In genomic region chr5:132100672-132101261, GRCh38 we compare ENCODE assay signal across 10 cellular contexts. TPM values are rescaled to one million over a fixed set of nuclear protein-coding genes. Genes with fewer than 3 reads are reported as not detected.
A peak's percentile ranks its signal among the peaks of the same experiment; 100 is the strongest.
DNase-seq lines count a peak whose midpoint lies in the region; ATAC-seq and TF ChIP-seq lines count a peak whose summit lies in the region.
"Had no signal": no experiment of that assay in that cellular context is flagged by ENCODE, and none has a peak within 500 bp of the region (broad histone marks: within the 10 kb centered on the region; RNA-seq: fewer than 3 reads in every experiment).

No MANE protein-coding gene starts in this region.

- POLR2A ChIA-PET in activated CD8-positive, alpha-beta T cell treated with anti-CD3 and anti-CD28 coated beads, Interleukin-2, amount 10 ng/mL, durations not matched to agents 7 days and 5 days (lab: Charles Lee): interaction anchor here (0.6 kb wide), 1 partner anchor 27 kb away, joined by 3 read pairs; the partner anchor contains the start of gene CSF2

- peak; percentile 30 for ATAC-seq in HG03064 (IDR thresholded peaks at IDR 0.05; ENCODE audit: low read depth, unreplicated experiment)
- ATAC-seq in activated CD8-positive, alpha-beta T cell treated with anti-CD3 and anti-CD28 coated beads, Interleukin-2, amount 10 ng/mL, durations not matched to agents 7 days and 5 days: no peak
- ATAC-seq in stimulated activated naive CD8-positive, alpha-beta T cell treated with anti-CD3 and anti-CD28 coated beads, Interleukin-15, Interleukin-2, amounts not matched to agents 100 U/mL and 50 U/mL, for 24 hours: peak; percentile 16

- peaks cover 68% of the 10 kb centered on the region for H3K4me1 Mint-ChIP-seq in activated naive CD4-positive, alpha-beta T cell treated with anti-CD3 and anti-CD28 coated beads for 36 hours (ENCODE audit: low read depth)
- peaks cover 86% of the 10 kb centered on the region for H3K4me1 Mint-ChIP-seq in activated CD8-positive, alpha-beta T cell treated with anti-CD3 and anti-CD28 coated beads, Interleukin-2, amount 10 ng/mL, durations not matched to agents 7 days and 5 days (ENCODE audit: low read depth)
- peaks cover 18% of the 10 kb centered on the region for H3K4me1 Mint-ChIP-seq in osteocyte (ENCODE audit: unreplicated experiment)

- CTCF ChIA-PET in activated naive CD4-positive, alpha-beta T cell treated with anti-CD3 and anti-CD28 coated beads for 36 hours (lab: Charles Lee): no interaction called here
- CTCF ChIA-PET in activated CD8-positive, alpha-beta T cell treated with anti-CD3 and anti-CD28 coated beads, Interleukin-2, amount 10 ng/mL, durations not matched to agents 7 days and 5 days (lab: Charles Lee): interaction anchor here (4.0 kb wide), 1 partner anchor 36 kb away, joined by 18 read pairs; no protein-coding TSS in a partner anchor

- peak overlapping the region; percentile 14 for H3K27ac Mint-ChIP-seq in activated naive CD4-positive, alpha-beta T cell treated with anti-CD3 and anti-CD28 coated beads for 36 hours
- peak overlapping the region; percentile 80 for H3K27ac Mint-ChIP-seq in activated CD8-positive, alpha-beta T cell treated with anti-CD3 and anti-CD28 coated beads, Interleukin-2, amount 10 ng/mL, durations not matched to agents 7 days and 5 days
- no peak overlapping the region for H3K27ac Mint-ChIP-seq in osteocyte (ENCODE audit: unreplicated experiment)

- no peak for TF ChIP-seq CTCF in osteocyte (IDR thresholded peaks at IDR 0.05)

- intact Hi-C loops in activated naive CD4-positive, alpha-beta T cell treated with anti-CD3 and anti-CD28 coated beads for 36 hours (cut with micrococcal nuclease): loop anchor here (10.0 kb wide), 1 partner anchor 1026 kb away; no protein-coding TSS in a partner anchor

- no peak overlapping the region for H3K4me3 Mint-ChIP-seq in activated naive CD4-positive, alpha-beta T cell treated with anti-CD3 and anti-CD28 coated beads for 36 hours
- peak overlapping the region; percentile 32 for H3K4me3 Mint-ChIP-seq in activated CD8-positive, alpha-beta T cell treated with anti-CD3 and anti-CD28 coated beads, Interleukin-2, amount 10 ng/mL, durations not matched to agents 7 days and 5 days
- H3K4me3 Mint-ChIP-seq in osteocyte (ENCODE audit: unreplicated experiment): no peak overlapping the region

- DNase-seq in activated naive CD4-positive, alpha-beta T cell treated with anti-CD3 and anti-CD28 coated beads for 36 hours: peak; percentile 28
- no peak for DNase-seq in activated naive CD4-positive, alpha-beta T cell (lab: John Stamatoyannopoulos, UW)
- DNase-seq in activated CD8-positive, alpha-beta T cell treated with anti-CD3 and anti-CD28 coated beads, Interleukin-2, amount 10 ng/mL, durations not matched to agents 7 days and 5 days: peak; percentile 40
- DNase-seq in stimulated activated naive CD8-positive, alpha-beta T cell treated with anti-CD3 and anti-CD28 coated beads, Interleukin-15, Interleukin-2, amounts not matched to agents 100 U/mL and 50 U/mL, for 24 hours: peak; percentile 62
- DNase-seq in NCI-H2196 treated with DMSO at 0.1 percent for 48 hours (lab: John Stamatoyannopoulos, UW; ENCODE audit: unreplicated experiment): no peak
- no peak for DNase-seq in osteocyte (ENCODE audit: extremely low spot score, unreplicated experiment)
- DNase-seq in NCI-H2029 (lab: John Stamatoyannopoulos, UW): no peak
- DNase-seq: GOT3 had no signal

- H3K9me3 Mint-ChIP-seq in activated naive CD4-positive, alpha-beta T cell treated with anti-CD3 and anti-CD28 coated beads for 36 hours: no peaks in the 10 kb centered on the region
- no peaks in the 10 kb centered on the region for H3K9me3 Mint-ChIP-seq in activated CD8-positive, alpha-beta T cell treated with anti-CD3 and anti-CD28 coated beads, Interleukin-2, amount 10 ng/mL, durations not matched to agents 7 days and 5 days (ENCODE audit: insufficient read depth)
- H3K9me3 Mint-ChIP-seq in osteocyte (ENCODE audit: unreplicated experiment): no peaks in the 10 kb centered on the region

- no peaks in the 10 kb centered on the region for H3K27me3 Mint-ChIP-seq in activated naive CD4-positive, alpha-beta T cell treated with anti-CD3 and anti-CD28 coated beads for 36 hours (ENCODE audit: low read depth)
- no peaks in the 10 kb centered on the region for H3K27me3 Mint-ChIP-seq in activated CD8-positive, alpha-beta T cell treated with anti-CD3 and anti-CD28 coated beads, Interleukin-2, amount 10 ng/mL, durations not matched to agents 7 days and 5 days (ENCODE audit: low read depth)
- H3K27me3 Mint-ChIP-seq in osteocyte (ENCODE audit: unreplicated experiment): no peaks in the 10 kb centered on the region

- H3K36me3 Mint-ChIP-seq in activated naive CD4-positive, alpha-beta T cell treated with anti-CD3 and anti-CD28 coated beads for 36 hours (ENCODE audit: low read depth): no peaks in the 10 kb centered on the region
- H3K36me3 Mint-ChIP-seq in activated CD8-positive, alpha-beta T cell treated with anti-CD3 and anti-CD28 coated beads, Interleukin-2, amount 10 ng/mL, durations not matched to agents 7 days and 5 days (ENCODE audit: low read depth): peaks cover 4% of the 10 kb centered on the region
- no peaks in the 10 kb centered on the region for H3K36me3 Mint-ChIP-seq in osteocyte (ENCODE audit: unreplicated experiment)

RNA-seq across cellular contexts. Expression of gene CSF2, which starts 27.2 kb away (rescaled TPM):
- under 1 TPM in 1 of 2 experiments, not detected in 1; 0.30 TPM for total RNA-seq in activated naive CD4-positive, alpha-beta T cell treated with anti-CD3 and anti-CD28 coated beads for 36 hours
- total RNA-seq in activated CD8-positive, alpha-beta T cell treated with anti-CD3 and anti-CD28 coated beads, Interleukin-2, amount 10 ng/mL, durations not matched to agents 7 days and 5 days: under 1 TPM; 0.55 to 0.61 TPM
- not detected in 2 replicates for total RNA-seq in osteocyte
- total RNA-seq: mucosa of gallbladder had no signal

RNA-seq across cellular contexts. Expression of gene IL3, which starts 40.3 kb away (rescaled TPM):
- total RNA-seq in activated naive CD4-positive, alpha-beta T cell treated with anti-CD3 and anti-CD28 coated beads for 36 hours: not detected
- not detected for total RNA-seq in activated CD8-positive, alpha-beta T cell treated with anti-CD3 and anti-CD28 coated beads, Interleukin-2, amount 10 ng/mL, durations not matched to agents 7 days and 5 days
- total RNA-seq in osteocyte: not detected in 2 replicates
- total RNA-seq: mucosa of gallbladder had no signal

Comparison
In these comparisons a context has a peak if more than half of its experiments do, and no peak if none do; other contexts are left out.
1. DNase-seq: peak in activated naive CD4-positive, alpha-beta T cell treated with anti-CD3 and anti-CD28 coated beads for 36 hours (single experiment), activated CD8-positive, alpha-beta T cell treated with anti-CD3 and anti-CD28 coated beads, Interleukin-2, amount 10 ng/mL, durations not matched to agents 7 days and 5 days (single experiment) and stimulated activated naive CD8-positive, alpha-beta T cell treated with anti-CD3 and anti-CD28 coated beads, Interleukin-15, Interleukin-2, amounts not matched to agents 100 U/mL and 50 U/mL, for 24 hours (single experiment); none in activated naive CD4-positive, alpha-beta T cell (0 of 4), NCI-H2196 treated with DMSO at 0.1 percent for 48 hours (single experiment), osteocyte (single experiment) and NCI-H2029 (single experiment).